ENCODE assay signal across 11 cellular contexts in the genomic region with DNA sequence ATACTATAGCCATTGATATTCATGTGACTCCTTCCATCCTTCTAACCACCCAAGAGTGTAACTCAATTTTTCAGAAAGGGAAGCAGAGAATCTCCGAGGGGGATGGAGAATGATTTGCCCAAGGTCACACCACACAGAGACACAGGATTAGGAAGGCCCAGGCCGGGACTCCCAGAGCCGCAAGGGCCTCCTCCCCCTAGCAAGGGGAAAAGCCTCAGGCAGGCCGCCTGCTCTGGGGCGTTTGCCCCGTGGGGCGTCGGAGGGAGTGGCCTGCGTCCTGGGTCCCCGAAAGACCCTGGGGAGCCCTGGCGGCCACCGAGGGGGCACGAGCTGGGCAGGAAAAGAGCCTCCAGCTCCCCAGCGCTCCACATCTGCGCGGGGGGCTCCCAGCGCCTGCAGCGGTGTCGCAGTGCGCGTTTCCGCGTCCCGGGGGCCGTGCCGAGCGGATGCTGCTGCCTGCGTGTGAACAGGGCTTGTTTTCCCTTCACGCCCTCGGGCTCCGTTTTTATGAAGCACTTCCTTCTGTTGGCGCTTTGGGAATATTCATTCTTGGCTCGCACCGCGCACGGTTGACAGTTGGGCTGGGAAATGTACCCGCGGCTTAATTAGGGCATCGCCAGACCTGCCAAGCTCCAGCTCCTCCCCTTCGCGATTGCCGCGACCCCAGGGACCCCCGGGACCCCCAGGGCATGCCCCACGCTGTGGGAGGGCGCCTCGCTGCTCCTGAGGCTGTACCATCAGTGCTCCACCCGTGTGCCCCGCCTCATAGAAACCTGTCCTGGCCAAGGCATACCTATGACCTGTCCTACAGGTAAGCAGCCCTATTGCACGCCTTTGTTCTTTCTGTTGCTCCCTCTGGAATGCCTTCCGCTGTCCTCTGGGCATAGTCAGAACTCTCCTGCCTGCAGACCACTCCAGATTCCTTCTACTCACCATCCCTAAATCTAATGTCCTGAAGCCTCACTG.
DNase-seq lines count a peak whose midpoint lies in the region; ATAC-seq and TF ChIP-seq lines count a peak whose summit lies in the region.
"Had no signal": no experiment of that assay in that cellular context is flagged by ENCODE, and none has a peak within 500 bp of the region (broad histone marks: within the 10 kb centered on the region; RNA-seq: fewer than 3 reads in every experiment).

No MANE protein-coding gene starts in this region.

- H3K4me3 ChIP-seq in cardiac fibroblast (replicated peaks in 1 of 2; ENCODE audit: low read depth in 2 of 2, low read length in 2 of 2) (peak overlapping the region; percentile 8 to 24), iPS-18c (ENCODE audit: insufficient read depth, low read depth, low read length) (peak overlapping the region; percentile 0; the same call in 1 of the 2 replicates), thoracic aorta (peak overlapping the region; percentile 62), testis (peak overlapping the region in 1 of 2 donors; percentile 49)

- DNase-seq in HFFc6: peak; percentile 11
- peak; percentile 34 to 82 for DNase-seq in cardiac fibroblast (ENCODE audit: low read depth in 2 of 2)
- no peak for DNase-seq in thoracic aorta (ENCODE audit: low spot score)
- DNase-seq in iPS-NIHi11 (ENCODE audit: low spot score): no peak
- no peak for DNase-seq in testis
- DNase-seq: NCI-H2081 treated with DMSO at 0.1 percent for 48 hours; stimulated activated CD4-positive, alpha-beta T cell treated with anti-CD3 and anti-CD28 coated beads, Interleukin-1b, Interleukin-23, amount 100 ng/mL, for 48 hours; T-cell had no signal

- no peaks in the 10 kb centered on the region for H3K4me1 Mint-ChIP-seq in HFFc6 (ENCODE audit: low read depth)

- H3K4me1 ChIP-seq in thoracic aorta (ENCODE audit: control insufficient read depth in 1 of 2, low read depth in 2 of 2) (peaks cover 0 to 9% of the 10 kb centered on the region in 2 donors), testis (peaks cover 7% of the 10 kb centered on the region)

- 5 to 12% methylated on average over 18 to 51 of the region's 51 CpGs for WGBS in testis, 2 donors

- H3K27me3 ChIP-seq in thoracic aorta (replicated peaks; ENCODE audit: insufficient read depth): no peaks in the 10 kb centered on the region
- no peaks in the 10 kb centered on the region for H3K27me3 ChIP-seq in testis

- no peak for ATAC-seq in thoracic aorta (ENCODE audit: insufficient number of reproducible peaks, low FRiP score, low read depth)
- no peak for ATAC-seq in HG02571 (IDR thresholded peaks at IDR 0.05; ENCODE audit: unreplicated experiment)
- ATAC-seq: T-cell had no signal

- no peak for TF ChIP-seq CTCF in HFFc6 (IDR thresholded peaks at IDR 0.05)
- TF ChIP-seq CTCF in cardiac fibroblast (IDR thresholded peaks at IDR 0.05; ENCODE audit: low read depth, low read length): no peak
- TF ChIP-seq CTCF in thoracic aorta (IDR thresholded peaks at IDR 0.05): no peak
- no peak for TF ChIP-seq CTCF in testis (IDR thresholded peaks at IDR 0.05)

- peaks cover 16% of the 10 kb centered on the region for H3K27me3 Mint-ChIP-seq in HFFc6 (ENCODE audit: insufficient read depth)

- H3K9me3 Mint-ChIP-seq in HFFc6: no peaks in the 10 kb centered on the region
- H3K9me3 Mint-ChIP-seq: dendritic cell treated with granulocyte-macrophage colony-stimulating factor and Interleukin-4, amounts not matched to agents 40 ng/mL and 50 ng/mL, for 4 days; T-cell had no signal

- no peak overlapping the region for H3K27ac ChIP-seq in thoracic aorta
- no peak overlapping the region for H3K27ac ChIP-seq in testis

- intact Hi-C loops in testis (cut with DNase I; ENCODE audit: low total_unique reads): no loop called here

- no peaks in the 10 kb centered on the region for H3K9me3 ChIP-seq in iPS-18c (ENCODE audit: control insufficient read depth, insufficient read depth, low read length)
- no peaks in the 10 kb centered on the region for H3K9me3 ChIP-seq in thoracic aorta
- no peaks in the 10 kb centered on the region for H3K9me3 ChIP-seq in testis

- H3K27ac Mint-ChIP-seq in HFFc6: peak overlapping the region; percentile 17; the same call in 1 of the 2 replicates
- H3K27ac Mint-ChIP-seq: dendritic cell treated with granulocyte-macrophage colony-stimulating factor and Interleukin-4, amounts not matched to agents 40 ng/mL and 50 ng/mL, for 4 days; T-cell had no signal

- peak overlapping the region; percentile 12; the same call in 1 of the 2 replicates for H3K4me3 Mint-ChIP-seq in HFFc6
- H3K4me3 Mint-ChIP-seq: dendritic cell treated with granulocyte-macrophage colony-stimulating factor and Interleukin-4, amounts not matched to agents 40 ng/mL and 50 ng/mL, for 4 days; T-cell had no signal

- H3K36me3 ChIP-seq in thoracic aorta: no peaks in the 10 kb centered on the region
- no peaks in the 10 kb centered on the region for H3K36me3 ChIP-seq in testis (ENCODE audit: low read depth, missing control alignments)

- no peaks in the 10 kb centered on the region for H3K36me3 Mint-ChIP-seq in HFFc6 (ENCODE audit: low read depth)
- H3K36me3 Mint-ChIP-seq: T-cell had no signal

- TF ChIP-seq POLR2A in testis (IDR thresholded peaks at IDR 0.05): no peak

Comparison
In these comparisons a context has a peak if more than half of its experiments do, and no peak if none do; other contexts are left out.
1. DNase-seq: peak in HFFc6 (single experiment) and cardiac fibroblast (2 of 2); none in thoracic aorta (single experiment), iPS-NIHi11 (single experiment) and testis (single experiment).